ENCODE assay signal across 1 cellular context in the genomic region with DNA sequence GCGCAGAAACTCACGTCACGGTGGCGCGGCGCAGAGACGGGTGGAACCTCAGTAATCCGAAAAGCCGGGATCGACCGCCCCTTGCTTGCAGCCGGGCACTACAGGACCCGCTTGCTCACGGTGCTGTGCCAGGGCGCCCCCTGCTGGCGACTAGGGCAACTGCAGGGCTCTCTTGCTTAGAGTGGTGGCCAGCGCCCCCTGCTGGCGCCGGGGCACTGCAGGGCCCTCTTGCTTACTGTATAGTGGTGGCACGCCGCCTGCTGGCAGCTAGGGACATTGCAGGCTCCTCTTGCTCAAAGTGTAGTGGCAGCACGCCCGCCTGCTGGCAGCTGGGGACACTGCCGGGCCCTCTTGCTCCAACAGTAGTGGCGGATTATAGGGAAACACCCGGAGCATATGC.
A peak's percentile ranks its signal among the peaks of the same experiment; 100 is the strongest.
TF ChIP-seq lines count a peak whose summit lies in the region.

No MANE protein-coding gene starts in this region.

TF ChIP-seq in H1, 55 proteins besides CTCF, POLR2A, EP300 and RAD21:
- peak; percentile 11 for TF ChIP-seq TAF7 (optimal IDR thresholded peaks at IDR 0.05; ENCODE audit: borderline replicate concordance, low read depth, low read length)
